In genomic region chr6:112311950-112312547, GRCh38 we compare ENCODE assay signal across 8 cellular contexts.
A peak's percentile ranks its signal among the peaks of the same experiment; 100 is the strongest.
DNase-seq lines count a peak whose midpoint lies in the region; ATAC-seq and TF ChIP-seq lines count a peak whose summit lies in the region.

No MANE protein-coding gene starts in this region.

- peaks cover 26% of the 10 kb centered on the region for H3K4me1 ChIP-seq in ACC112 (ENCODE audit: control insufficient read depth, insufficient read depth, low read length, unreplicated experiment)

- no peaks in the 10 kb centered on the region for H3K27me3 ChIP-seq in ACC112 (ENCODE audit: insufficient read depth, low read length)

- TF ChIP-seq CTCF in GM12873 (IDR thresholded peaks at IDR 0.05; ENCODE audit: insufficient read depth, low read depth, low read length, missing control alignments) (peak; percentile 46), nephron progenitor cell (IDR thresholded peaks at IDR 0.05) (peak; percentile 73)

- peak overlapping the region; percentile 11; the same call in 1 of the 2 replicates for H3K27ac ChIP-seq in ACC112 (ENCODE audit: low read depth, low read length)

- H2AFZ ChIP-seq in ACC112 (ENCODE audit: low read length, unreplicated experiment): peak overlapping the region; percentile 97

- peak; percentile 19 to 36 for DNase-seq in NCI-H446 (lab: John Stamatoyannopoulos, UW)
- peak; percentile 38 for DNase-seq in dedifferentiated amniotic fluid mesenchymal stem cell (ENCODE audit: extremely low spot score)
- DNase-seq in nephron progenitor cell: no peak
- DNase-seq in activated naive CD4-positive, alpha-beta T cell (lab: John Stamatoyannopoulos, UW): no peak

- H3K27me3 Mint-ChIP-seq in nephron progenitor cell (ENCODE audit: low read depth, poor library complexity): peaks cover 6% of the 10 kb centered on the region

- no peak for ATAC-seq in GM18873 (IDR thresholded peaks at IDR 0.05; ENCODE audit: low FRiP score, unreplicated experiment)
- no peak for ATAC-seq in HG03521 (IDR thresholded peaks at IDR 0.05; ENCODE audit: unreplicated experiment)

- no peaks in the 10 kb centered on the region for H3K36me3 ChIP-seq in ACC112 (ENCODE audit: insufficient read depth, low read length)

- H3K4me1 Mint-ChIP-seq in nephron progenitor cell: peaks cover 41% of the 10 kb centered on the region

- no peaks in the 10 kb centered on the region for H3K36me3 Mint-ChIP-seq in nephron progenitor cell (ENCODE audit: low read depth)

- no peak overlapping the region for H3K4me3 Mint-ChIP-seq in nephron progenitor cell

- no peaks in the 10 kb centered on the region for H3K79me2 ChIP-seq in ACC112 (ENCODE audit: control insufficient read depth, insufficient read depth, low read length, unreplicated experiment)

- H3K27ac Mint-ChIP-seq in nephron progenitor cell: no peak overlapping the region

- peaks cover 3% of the 10 kb centered on the region for H3K9me3 Mint-ChIP-seq in nephron progenitor cell

- H3K4me3 ChIP-seq in ACC112 (ENCODE audit: low read depth, low read length): no peak overlapping the region

Comparison
In these comparisons a context has a peak if more than half of its experiments do, and no peak if none do; other contexts are left out.
1. DNase-seq: peak in NCI-H446 (2 of 2) and dedifferentiated amniotic fluid mesenchymal stem cell (single experiment); none in nephron progenitor cell (single experiment) and activated naive CD4-positive, alpha-beta T cell (0 of 4).